8 cellular contexts compared by ENCODE assay signal in genomic region chr3:99023590-99024192, GRCh38.
DNase-seq lines count a peak whose midpoint lies in the region; ATAC-seq lines count a peak whose summit lies in the region.

No MANE protein-coding gene starts in this region.

- no peaks in the 10 kb centered on the region for H3K27me3 ChIP-seq in Karpas-422 (ENCODE audit: low read length)

- H3K4me1 ChIP-seq in Karpas-422 (ENCODE audit: low read length), result no peaks in the 10 kb centered on the region

- no peaks in the 10 kb centered on the region for H4K20me1 ChIP-seq in Karpas-422 (ENCODE audit: insufficient read depth, low read depth, low read length)

- H3K9me2 ChIP-seq in Karpas-422 (replicated peaks; ENCODE audit: insufficient read depth, low read length), result no peaks in the 10 kb centered on the region

- no peak overlapping the region for H3K9ac ChIP-seq in Karpas-422 (ENCODE audit: low read length)

- no peak overlapping the region for H3K27ac ChIP-seq in Karpas-422 (ENCODE audit: low read length)

- no peak overlapping the region for H3K4me2 ChIP-seq in Karpas-422 (ENCODE audit: low read depth, low read length, poor library complexity, severe bottlenecking)

- H3K36me3 ChIP-seq in Karpas-422 (ENCODE audit: insufficient read depth, low read length), result no peaks in the 10 kb centered on the region

- no peak overlapping the region for H3K4me3 ChIP-seq in Karpas-422 (ENCODE audit: low read length)

- no peak overlapping the region for H2AFZ ChIP-seq in Karpas-422 (ENCODE audit: low read length)

- DNase-seq in DMS 273 (lab: John Stamatoyannopoulos, UW; ENCODE audit: unreplicated experiment) (peak; percentile 62), DMS 273 treated with DMSO at 0.1 percent for 48 hours (lab: John Stamatoyannopoulos, UW) (no peak), Karpas-422 (peak; percentile 77), amniotic epithelial cell (ENCODE audit: low read depth) (peak; percentile 48), left kidney (ENCODE audit: low read depth, low spot score) (peak; percentile 53), cerebellum (ENCODE audit: low spot score) (no peak)

- ATAC-seq in GM21529 (IDR thresholded peaks at IDR 0.05; ENCODE audit: unreplicated experiment) (peak; percentile 84), HG02588 (IDR thresholded peaks at IDR 0.05; ENCODE audit: unreplicated experiment) (no peak)

- H3K9me3 ChIP-seq in Karpas-422 (ENCODE audit: low read length), result no peaks in the 10 kb centered on the region

- no peaks in the 10 kb centered on the region for H3K79me2 ChIP-seq in Karpas-422 (ENCODE audit: low read length)

Comparison
In these comparisons a context has a peak if more than half of its experiments do, and no peak if none do; other contexts are left out.
1. DNase-seq: peak in DMS 273 (single experiment), Karpas-422 (single experiment), amniotic epithelial cell (single experiment) and left kidney (single experiment); none in DMS 273 treated with DMSO at 0.1 percent for 48 hours (single experiment) and cerebellum (single experiment).